ENCODE assay signal across 11 cellular contexts in genomic region chr7:8149222-8149621, GRCh38.
DNase-seq lines count a peak whose midpoint lies in the region; ATAC-seq, FAIRE-seq and TF ChIP-seq lines count a peak whose summit lies in the region.
"Had no signal": no experiment of that assay in that cellular context is flagged by ENCODE, and none has a peak within 500 bp of the region (broad histone marks: within the 10 kb centered on the region; RNA-seq: fewer than 3 reads in every experiment).

No MANE protein-coding gene starts in this region.

- no peaks in the 10 kb centered on the region for H3K36me3 Mint-ChIP-seq in activated CD4-positive, alpha-beta memory T cell treated with anti-CD3 and anti-CD28 coated beads for 36 hours

- intact Hi-C loops in A673 (cut with micrococcal nuclease; ENCODE audit: unreplicated experiment) (no loop called here), kidney (cut with DNase I) (no loop called here)
- intact Hi-C loops in activated CD4-positive, alpha-beta memory T cell treated with anti-CD3 and anti-CD28 coated beads for 36 hours (cut with micrococcal nuclease) = loop anchor here (1.0 kb wide), 2 partner anchors 15 to 27 kb away; no protein-coding TSS in a partner anchor

- peak overlapping the region; percentile 66 for H3K27ac ChIP-seq in A673 (ENCODE audit: low read depth, low read length, poor library complexity, severe bottlenecking)
- peak overlapping the region in 1 of 2 donors; percentile 0 for H3K27ac ChIP-seq in kidney (ENCODE audit: low read depth in 2 of 2, low read length in 2 of 2)

- H3K9me3 ChIP-seq in A673 (ENCODE audit: low read depth, low read length, poor library complexity, severe bottlenecking) = no peaks in the 10 kb centered on the region
- no peaks in the 10 kb centered on the region for H3K9me3 ChIP-seq in kidney (ENCODE audit: control insufficient read depth in 1 of 2, low read length in 2 of 2)

- H3K36me3 ChIP-seq in A673 (ENCODE audit: insufficient read depth, low read length, poor library complexity, severe bottlenecking) (no peaks in the 10 kb centered on the region), kidney (ENCODE audit: control insufficient read depth in 1 of 2, insufficient read depth in 2 of 2, low read length in 2 of 2) (no peaks in the 10 kb centered on the region)

- DNase-seq in A673 (ENCODE audit: low spot score) = peak; percentile 93
- DNase-seq in activated CD4-positive, alpha-beta memory T cell treated with anti-CD3 and anti-CD28 coated beads for 36 hours = no peak
- no peak for DNase-seq in stimulated activated CD4-positive, alpha-beta T cell treated with anti-CD3 and anti-CD28 coated beads, Interleukin-15, amount 100 ng/mL, for 24 hours
- no peak for DNase-seq in kidney
- no peak for DNase-seq in NCI-H1105 (lab: John Stamatoyannopoulos, UW)
- no peak for DNase-seq in activated CD8-positive, alpha-beta memory T cell treated with anti-CD3 and anti-CD28 coated beads, Interleukin-2, amount 50 U/mL, for 4 hours
- DNase-seq: COR-L47, SHP77 had no signal

- no peak for FAIRE-seq in kidney (lab: Jason Lieb, UNC)
- FAIRE-seq: H1 had no signal

- POLR2A ChIA-PET in A673 (lab: Charles Lee; ENCODE audit: low non-redundant PET) = no interaction called here
- POLR2A ChIA-PET in activated CD4-positive, alpha-beta memory T cell treated with anti-CD3 and anti-CD28 coated beads for 36 hours (lab: Charles Lee) = no interaction called here

- H3K4me1 ChIP-seq in A673 (ENCODE audit: insufficient read depth, low read length, poor library complexity, severe bottlenecking) (peaks cover 53% of the 10 kb centered on the region), kidney (ENCODE audit: control insufficient read depth in 1 of 2, insufficient read depth in 1 of 2, low read depth in 1 of 2, low read length in 2 of 2) (peaks cover 5 to 33% of the 10 kb centered on the region in 2 donors)

- H3K27ac Mint-ChIP-seq in activated CD4-positive, alpha-beta memory T cell treated with anti-CD3 and anti-CD28 coated beads for 36 hours = peak overlapping the region; percentile 30

- H3K4me3 Mint-ChIP-seq in activated CD4-positive, alpha-beta memory T cell treated with anti-CD3 and anti-CD28 coated beads for 36 hours = peak overlapping the region; percentile 39

- H3K9ac ChIP-seq in kidney (ENCODE audit: low read length in 2 of 2) = peak overlapping the region in 1 of 2 donors; percentile 2

- peaks cover 42% of the 10 kb centered on the region for H3K4me1 Mint-ChIP-seq in activated CD4-positive, alpha-beta memory T cell treated with anti-CD3 and anti-CD28 coated beads for 36 hours (ENCODE audit: low read depth)

- BruUV-seq in A673 (replicated peaks; lab: Mats Ljungman, UMichigan) = no TSS peak

- no peaks in the 10 kb centered on the region for H3K9me3 Mint-ChIP-seq in activated CD4-positive, alpha-beta memory T cell treated with anti-CD3 and anti-CD28 coated beads for 36 hours

- H3K4me3 ChIP-seq in A673 (ENCODE audit: low read depth, low read length, poor library complexity, severe bottlenecking) (peak overlapping the region; percentile 13), kidney (ENCODE audit: low read length in 2 of 2) (no peak overlapping the region)

- H3K27me3 ChIP-seq in A673 (replicated peaks; ENCODE audit: insufficient read depth, low read depth, low read length, poor library complexity) = no peaks in the 10 kb centered on the region

- peak; percentile 42 for ATAC-seq in GM18517 (IDR thresholded peaks at IDR 0.05; ENCODE audit: unreplicated experiment)
- peak; percentile 67 for ATAC-seq in HG03039 (IDR thresholded peaks at IDR 0.05; ENCODE audit: unreplicated experiment)

- TF ChIP-seq CTCF in A673 (conservative IDR thresholded peaks at IDR 0.05; ENCODE audit: low read depth, low read length) = no peak
- TF ChIP-seq CTCF in kidney (IDR thresholded peaks at IDR 0.05; ENCODE audit: borderline replicate concordance, extremely low read depth, insufficient read depth) = no peak

- no peaks in the 10 kb centered on the region for H3K27me3 Mint-ChIP-seq in activated CD4-positive, alpha-beta memory T cell treated with anti-CD3 and anti-CD28 coated beads for 36 hours

- CTCF ChIA-PET in A673 (lab: Charles Lee) = no interaction called here
- CTCF ChIA-PET in activated CD4-positive, alpha-beta memory T cell treated with anti-CD3 and anti-CD28 coated beads for 36 hours (lab: Charles Lee) = interaction anchor here (1.6 kb wide), 1 partner anchor 41 kb away, joined by 3 read pairs; no protein-coding TSS in a partner anchor
